Comparison of ENCODE assay signal across 16 cellular contexts in genomic region chr14:101114726-101115481, GRCh38.
"Had no signal": no experiment of that assay in that cellular context is flagged by ENCODE, and none has a peak within 500 bp of the region (broad histone marks: within the 10 kb centered on the region; RNA-seq: fewer than 3 reads in every experiment).

No MANE protein-coding gene starts in this region.

- H3K4me3 ChIP-seq: smooth muscle cell had no signal

- H3K9ac ChIP-seq: parathyroid adenoma had no signal

- ATAC-seq: activated T-helper 17 cell treated with anti-CD3 and anti-CD28 coated beads, Interleukin-2, amount 50 U/mL, for 72 hours; stimulated activated naive B cell treated with anti-CD40 and anti-IgM and Interleukin-4, amounts not matched to agents 10 μg/mL and 1 μg/mL and 100 μg/mL, for 72 hours had no signal

- H3K4me1 ChIP-seq: parathyroid adenoma had no signal

- H3K4me3 Mint-ChIP-seq: activated naive CD8-positive, alpha-beta T cell treated with anti-CD3 and anti-CD28 coated beads for 36 hours; activated T-helper 17 cell treated with anti-CD3 and anti-CD28 coated beads, Interleukin-2, amount 50 U/mL, for 72 hours; nephron progenitor cell; stimulated activated naive B cell treated with anti-CD40 and anti-IgM and Interleukin-4, amounts not matched to agents 10 μg/mL and 1 μg/mL and 100 μg/mL, for 72 hours; type B pancreatic cell had no signal

- H3K9me3 Mint-ChIP-seq: activated naive CD8-positive, alpha-beta T cell treated with anti-CD3 and anti-CD28 coated beads for 36 hours; activated T-helper 17 cell treated with anti-CD3 and anti-CD28 coated beads, Interleukin-2, amount 50 U/mL, for 72 hours; nephron progenitor cell; type B pancreatic cell had no signal

- H3K27me3 Mint-ChIP-seq: stimulated activated naive B cell treated with anti-CD40 and anti-IgM and Interleukin-4, amounts not matched to agents 10 μg/mL and 1 μg/mL and 100 μg/mL, for 72 hours had no signal

- H3K4me1 Mint-ChIP-seq: activated T-helper 17 cell treated with anti-CD3 and anti-CD28 coated beads, Interleukin-2, amount 50 U/mL, for 72 hours had no signal

- DNase-seq: activated CD4-positive, alpha-beta T cell treated with anti-CD3 and anti-CD28 coated beads, Interleukin-2, amount 50 U/mL, for 4 hours; activated naive CD8-positive, alpha-beta T cell treated with anti-CD3 and anti-CD28 coated beads for 36 hours; activated T-cell treated with anti-CD3 and anti-CD28 coated beads for 4 hours; cerebellar nuclear complex; dermis blood vessel endothelial cell; erythroblast; hippocampal formation; mammary epithelial cell; nephron progenitor cell; retina; stimulated activated naive B cell treated with anti-CD40 and anti-IgM and Interleukin-4, amounts not matched to agents 10 μg/mL and 1 μg/mL and 100 μg/mL, for 72 hours; substantia nigra had no signal

- H3K36me3 Mint-ChIP-seq: activated naive CD8-positive, alpha-beta T cell treated with anti-CD3 and anti-CD28 coated beads for 36 hours; type B pancreatic cell had no signal

- H3K27ac Mint-ChIP-seq: activated naive CD8-positive, alpha-beta T cell treated with anti-CD3 and anti-CD28 coated beads for 36 hours; activated T-helper 17 cell treated with anti-CD3 and anti-CD28 coated beads, Interleukin-2, amount 50 U/mL, for 72 hours; nephron progenitor cell; stimulated activated naive B cell treated with anti-CD40 and anti-IgM and Interleukin-4, amounts not matched to agents 10 μg/mL and 1 μg/mL and 100 μg/mL, for 72 hours; type B pancreatic cell had no signal

- H3K27ac ChIP-seq: parathyroid adenoma had no signal
